ENCODE assay signal across 22 cellular contexts in genomic region chr7:151033864-151034249, GRCh38. TPM values are rescaled to one million over a fixed set of nuclear protein-coding genes. Genes with fewer than 3 reads are reported as not detected.
DNase-seq lines count a peak whose midpoint lies in the region; ATAC-seq, FAIRE-seq and TF ChIP-seq lines count a peak whose summit lies in the region.
"Had no signal": no experiment of that assay in that cellular context is flagged by ENCODE, and none has a peak within 500 bp of the region (broad histone marks: within the 10 kb centered on the region; RNA-seq: fewer than 3 reads in every experiment).

No MANE protein-coding gene starts in this region.

- TF ChIP-seq RAD21 in K562 (CRISPR knock-in tag; conservative IDR thresholded peaks at IDR 0.05 in 1 of 2, IDR thresholded peaks at IDR 0.05 in 1 of 2) (no peak), H1 (IDR thresholded peaks at IDR 0.05 in 1 of 2, conservative IDR thresholded peaks at IDR 0.05 in 1 of 2; ENCODE audit: low read depth in 2 of 2, low read length in 2 of 2) (no peak)

- CTCF ChIA-PET in K562 (lab: Yijun Ruan, JAX; ENCODE audit: low intra/inter-chr PET ratio) = interaction anchor here (1.1 kb wide), 1 partner anchor 77 kb away, joined by 3 read pairs; no protein-coding TSS in a partner anchor
- CTCF ChIA-PET in H1 (lab: Charles Lee; ENCODE audit: partially characterized antibody) = interaction anchor here (0.6 to 5.4 kb wide), 15 partner anchors 8 to 539 kb away, joined by 3 to 35 read pairs (median 4); partner anchors contain the start of genes ASIC3 and CDK5

- H4K8ac ChIP-seq in H1 (ENCODE audit: extremely low read depth, insufficient read depth, low read length) = peak overlapping the region; percentile 68; the same call in 1 of the 2 replicates

- H3K4ac ChIP-seq in H1 (replicated peaks; ENCODE audit: insufficient read length, low read depth, low read length) = no peak overlapping the region

- H2AK5ac ChIP-seq in H1 (ENCODE audit: low read depth, low read length) = no peak overlapping the region

- H3K27ac ChIP-seq in right atrium auricular region (no peak overlapping the region), K562 (ENCODE audit: extremely low read depth, low read depth, low read length) (no peak overlapping the region), H1 (ENCODE audit: low read depth, low read length) (no peak overlapping the region)
- H3K27ac ChIP-seq: 22Rv1, A549, C4-2B had no signal

- H2AFZ ChIP-seq in K562 (ENCODE audit: low read depth, low read length) (no peak overlapping the region), H1 (ENCODE audit: low read length) (no peak overlapping the region)

- FAIRE-seq in K562 (lab: Jason Lieb, UNC) = no peak
- no peak for FAIRE-seq in H1 (lab: Jason Lieb, UNC)
- FAIRE-seq: A549, D721Med, G401.6, GM12891, GM19239 had no signal

- H3K9ac ChIP-seq in K562 (ENCODE audit: insufficient read depth in 1 of 2, low read depth in 2 of 2, low read length in 2 of 2) = peak overlapping the region in 1 of 2 experiments; percentile 5; a peak in 2 of 4 replicates
- H3K9ac ChIP-seq in H1 (replicated peaks in 1 of 4; ENCODE audit: extremely low read depth in 1 of 4, low read depth in 3 of 4, low read length in 3 of 4) = no peak overlapping the region

- no peaks in the 10 kb centered on the region for H3K23me2 ChIP-seq in H1 (ENCODE audit: low read depth, low read length)

- H3K27me3 ChIP-seq in right atrium auricular region (no peaks in the 10 kb centered on the region), K562 (ENCODE audit: control insufficient read depth in 2 of 2, insufficient read depth in 2 of 2, low read length in 2 of 2) (no peaks in the 10 kb centered on the region), H1 (replicated peaks in 1 of 4; ENCODE audit: control insufficient read depth in 3 of 4, extremely low read depth in 1 of 4, insufficient read depth in 3 of 4, low read length in 3 of 4) (no peaks in the 10 kb centered on the region)
- H3K27me3 ChIP-seq: BLaER1 treated with 17β-estradiol and CSF1 and Interleukin-3, amounts not matched to agents 10 nM and 100 nM had no signal

- H4K5ac ChIP-seq in H1 (ENCODE audit: insufficient read length, low read depth, low read length) = no peak overlapping the region

- H3K36me3 ChIP-seq in right atrium auricular region (peaks cover 25% of the 10 kb centered on the region), K562 (ENCODE audit: control insufficient read depth, insufficient read depth, low read length) (peaks cover 76% of the 10 kb centered on the region; the same call in 2 of the 3 replicates), H1 (ENCODE audit: control insufficient read depth in 2 of 4, insufficient read depth in 4 of 4, low read length in 3 of 4) (peaks cover 0 to 2% (median 0%) of the 10 kb centered on the region in 4 experiments; a peak in 2 of 8 replicates)

- H3K4me2 ChIP-seq in K562 (ENCODE audit: insufficient read depth, low read length) = no peak overlapping the region
- no peak overlapping the region for H3K4me2 ChIP-seq in H1 (ENCODE audit: insufficient read depth in 1 of 2, low read depth in 2 of 2, low read length in 2 of 2)
- H3K4me2 ChIP-seq: A549 had no signal

- TF ChIP-seq CTCF in right atrium auricular region (IDR thresholded peaks at IDR 0.05) (no peak), K562 (IDR thresholded peaks at IDR 0.05 in 2 of 3, conservative IDR thresholded peaks at IDR 0.05 in 1 of 3; ENCODE audit: insufficient read depth in 2 of 3, low read depth in 1 of 3, low read length in 3 of 3) (no peak), H1 (IDR thresholded peaks at IDR 0.05; ENCODE audit: control extremely low read depth in 1 of 3, insufficient read depth in 1 of 3, low read depth in 1 of 3, low read length in 3 of 3) (no peak)

- H3K18ac ChIP-seq in H1 (ENCODE audit: extremely low read depth, low read length) = no peak overlapping the region

- H3K9me1 ChIP-seq in K562 (ENCODE audit: control insufficient read depth, insufficient read depth, low read length) = no peaks in the 10 kb centered on the region

- H3K79me1 ChIP-seq in H1 (ENCODE audit: low read depth, low read length) = no peaks in the 10 kb centered on the region; the same call in 1 of the 2 replicates

- 84% methylated on average over 5 of the region's 5 CpGs for WGBS in K562 (ENCODE audit: insufficient coverage, low coverage, missing lambda C conversion rate)
- WGBS in H1 (ENCODE audit: extremely low coverage in 1 of 2, insufficient coverage in 1 of 2, insufficient read length in 1 of 2, insufficient replicate concordance in 2 of 2, low coverage in 1 of 2, low lambda C conversion rate in 2 of 2, missing lambda C conversion rate in 1 of 2), 2 experiments = 85% methylated on average over 5 of the region's 5 CpGs; no CpG with 5 or more reads in 1 of the 2 experiments

- no peak overlapping the region for H3K4me3 ChIP-seq in right atrium auricular region
- no peak overlapping the region for H3K4me3 ChIP-seq in K562
- no peak overlapping the region for H3K4me3 ChIP-seq in H1 (ENCODE audit: extremely low read depth in 1 of 4, insufficient read depth in 2 of 4, low read depth in 3 of 4, low read length in 4 of 4)
- H3K4me3 ChIP-seq: A549; BLaER1 treated with 17β-estradiol and CSF1 and Interleukin-3, amounts not matched to agents 10 nM and 100 nM had no signal

- H3K4me1 ChIP-seq in right atrium auricular region (peaks cover 0 to 18% of the 10 kb centered on the region in 2 donors), K562 (replicated peaks in 1 of 2; ENCODE audit: control insufficient read depth in 2 of 2, insufficient read depth in 2 of 2, low read length in 2 of 2) (peaks cover 10 to 58% of the 10 kb centered on the region in 2 experiments), H1 (replicated peaks in 1 of 4; ENCODE audit: control insufficient read depth in 3 of 4, insufficient read depth in 4 of 4, low read length in 3 of 4) (no peaks in the 10 kb centered on the region)

- H2BK5ac ChIP-seq in H1 (ENCODE audit: low read depth, low read length) = no peak overlapping the region

- in situ Hi-C loops in K562 (cut with MboI) = no loop called here

- H3K9me3 ChIP-seq in right atrium auricular region (no peaks in the 10 kb centered on the region), K562 (replicated peaks; ENCODE audit: control insufficient read depth, insufficient read depth, low read depth, low read length) (no peaks in the 10 kb centered on the region), H1 (ENCODE audit: insufficient read depth in 2 of 2, low read depth in 1 of 2, low read length in 1 of 2) (no peaks in the 10 kb centered on the region)
- H3K9me3 ChIP-seq: A549; BLaER1 treated with 17β-estradiol and CSF1 and Interleukin-3, amounts not matched to agents 10 nM and 100 nM; Caco-2 had no signal

- no peak overlapping the region for H2BK120ac ChIP-seq in H1 (replicated peaks; ENCODE audit: low read depth, low read length)

- no TSS peak for BruUV-seq in K562 (replicated peaks; lab: Mats Ljungman, UMichigan)

- POLR2A ChIA-PET in K562 (lab: Yijun Ruan, JAX) = interaction anchor here (0.7 kb wide), 1 partner anchor 10 kb away, joined by 3 read pairs; no protein-coding TSS in a partner anchor
- POLR2A ChIA-PET in H1 (lab: Charles Lee; ENCODE audit: partially characterized antibody) = interaction anchor here (1.3 kb wide), 1 partner anchor 14 kb away, joined by 4 read pairs; the partner anchor contains the start of gene ASIC3

- H2BK20ac ChIP-seq in H1 (ENCODE audit: low read length) = no peak overlapping the region

- H2BK12ac ChIP-seq in H1 (ENCODE audit: low read depth, low read length) = no peak overlapping the region

- no peak overlapping the region for H3K14ac ChIP-seq in H1 (ENCODE audit: insufficient read length)

- no peak overlapping the region for H4K91ac ChIP-seq in H1 (replicated peaks; ENCODE audit: insufficient read length, low read length)

- H3K79me2 ChIP-seq in K562 (ENCODE audit: control insufficient read depth, insufficient read depth, low read length) (peaks cover 32% of the 10 kb centered on the region), H1 (ENCODE audit: control insufficient read depth in 1 of 2, insufficient read depth in 2 of 2, low read length in 2 of 2) (no peaks in the 10 kb centered on the region)

- no peaks in the 10 kb centered on the region for H4K20me1 ChIP-seq in K562 (replicated peaks; ENCODE audit: control insufficient read depth, insufficient read depth, low read length)
- H4K20me1 ChIP-seq in H1 (replicated peaks in 1 of 2; ENCODE audit: control insufficient read depth in 1 of 2, insufficient read depth in 2 of 2, low read length in 2 of 2) = peaks cover 0 to 4% of the 10 kb centered on the region in 2 experiments

- intact Hi-C loops in Right ventricle myocardium inferior (cut with DNase I) (no loop called here), K562 (cut with micrococcal nuclease) (no loop called here)

- no peak for TF ChIP-seq POLR2A in K562 (conservative IDR thresholded peaks at IDR 0.05)
- no peak for TF ChIP-seq POLR2A in H1 (IDR thresholded peaks at IDR 0.05; ENCODE audit: control extremely low read depth in 1 of 2, low read depth in 2 of 2, low read length in 2 of 2)

- no peak for ATAC-seq in Right ventricle myocardium inferior
- no peak for ATAC-seq in K562
- ATAC-seq in GM21447 (IDR thresholded peaks at IDR 0.05; ENCODE audit: unreplicated experiment) = no peak
- ATAC-seq: A549; CD8-positive, alpha-beta T cell had no signal

- DNase-seq in Right ventricle myocardium inferior (ENCODE audit: missing footprints) = peak; percentile 55
- DNase-seq in right atrium auricular region (ENCODE audit: low spot score) = no peak
- DNase-seq in K562 (ENCODE audit: extremely low read depth in 1 of 4, low spot score in 3 of 4) = no peak
- no peak for DNase-seq in H1 (ENCODE audit: low read depth in 1 of 2, low spot score in 2 of 2)
- no peak for DNase-seq in SHP77 treated with DMSO at 0.1 percent for 48 hours (lab: John Stamatoyannopoulos, UW)
- DNase-seq in activated effector memory CD4-positive, alpha-beta T cell treated with anti-CD3 and anti-CD28 coated beads, Interleukin-2, amount 50 U/mL, for 16 hours = no peak
- DNase-seq: Caco-2; Calu3; CD4-positive, alpha-beta T cell; CD8-positive, alpha-beta T cell; DMS79 treated with DMSO at 0.1 percent for 48 hours; GF-D8 had no signal

- TF ChIP-seq EP300 in K562 (IDR thresholded peaks at IDR 0.05; ENCODE audit: low read length) (no peak), H1 (IDR thresholded peaks at IDR 0.05; ENCODE audit: borderline replicate concordance in 1 of 2, low read depth in 2 of 2, low read length in 2 of 2) (no peak)

- no peak overlapping the region for H2BK15ac ChIP-seq in H1 (ENCODE audit: low read length)

- H3K23ac ChIP-seq in H1 (ENCODE audit: insufficient read length) = no peak overlapping the region

- no peak overlapping the region for H3K56ac ChIP-seq in H1 (replicated peaks; ENCODE audit: insufficient read length, low read depth, low read length)

RNA-seq across cellular contexts. Expression of gene ABCB8, which starts 5.6 kb away (rescaled TPM):
- 24.5 TPM for total RNA-seq in Right ventricle myocardium inferior
- total RNA-seq in right atrium auricular region = 10 to 100 TPM; 11.9 to 20.6 TPM
- 193 and 406 TPM in 2 replicates for total RNA-seq in K562 (2011; cell fraction: chromatin; rRNA removed; ENCODE audit: low replicate concordance)
- total RNA-seq in K562 (2011; cell fraction: nucleolus; rRNA removed) = 266 and 270 TPM in 2 replicates
- total RNA-seq in K562 (2011; cell fraction: nucleoplasm; rRNA removed) = 209 and 255 TPM in 2 replicates
- total RNA-seq in K562 (2014; rRNA removed) = 63.5 and 79.1 TPM in 2 replicates
- 16.9 and 21.9 TPM in 2 replicates for total RNA-seq in K562 (2014; rRNA removed; fragmentation: Illumina TruSeq; extraction: Trizol)
- total RNA-seq in K562 (2015; rRNA removed; fragmentation: Illumina TruSeq; extraction: Trizol) = 36.3 and 38.0 TPM in 2 replicates
- 106 and 109 TPM in 2 replicates for total RNA-seq in K562 (2021)
- 27.0 and 42.2 TPM in 2 replicates for polyA plus RNA-seq in K562 (2011; rRNA removed)
- 44.7 and 109 TPM in 2 replicates for polyA plus RNA-seq in K562 (2011; cell fraction: cytosol; rRNA removed)
- 87.0 and 201 TPM in 2 replicates for polyA plus RNA-seq in K562 (2011; cell fraction: nucleus; rRNA removed)
- 64.3 and 65.5 TPM in 2 replicates for polyA plus RNA-seq in K562 (2012)
- polyA plus RNA-seq in K562 (2014; fragmentation: Illumina TruSeq; extraction: Trizol) = 61.4 and 89.2 TPM in 2 replicates
- 1 to 10 TPM; 7.6 to 9.2 TPM for polyA plus RNA-seq in K562 (2014; fragmentation: Nextera tagmentation; extraction: Ambion mirVana)
- 73.6 and 81.3 TPM in 2 replicates for polyA plus RNA-seq in K562 (2014; rRNA removed)
- 23.8 and 38.7 TPM in 2 replicates for polyA minus RNA-seq in K562 (2011; rRNA and poly(A)+ RNA removed)
- 44.9 and 63.6 TPM in 2 replicates for polyA minus RNA-seq in K562 (2011; cell fraction: cytosol; rRNA and poly(A)+ RNA removed)
- polyA minus RNA-seq in K562 (2011; cell fraction: nucleus; rRNA and poly(A)+ RNA removed) = 54.3 and 64.6 TPM in 2 replicates
- 22.2 and 27.0 TPM in 2 replicates for total RNA-seq in H1 (2021; fragmentation: NEBNext Ultra II Directional; extraction: Animal tissue kit (Norgen Biotek cat#: 25700))
- polyA plus RNA-seq in H1 (2011; rRNA removed) = 17.7 and 26.0 TPM in 2 replicates
- polyA plus RNA-seq in H1 (2011; cell fraction: cytosol; rRNA removed) = 16.7 TPM
- 52.2 TPM for polyA plus RNA-seq in H1 (2011; cell fraction: nucleus; rRNA removed)
- polyA plus RNA-seq in H1 (2012, experiment 1 of 2) = 14.8 to 21.8 TPM (median 19.6 TPM) in 4 replicates
- 15.8 TPM for polyA plus RNA-seq in H1 (2012, experiment 2 of 2)
- 16.5 TPM for polyA plus RNA-seq in H1 (2013, experiment 1 of 2)
- polyA plus RNA-seq in H1 (2013, experiment 2 of 2) = 15.7 TPM
- polyA minus RNA-seq in H1 (2011; rRNA and poly(A)+ RNA removed) = 17.2 and 19.5 TPM in 2 replicates
- 12.2 TPM for polyA minus RNA-seq in H1 (2011; cell fraction: cytosol; rRNA and poly(A)+ RNA removed)
- polyA minus RNA-seq in H1 (2011; cell fraction: nucleus; rRNA and poly(A)+ RNA removed) = 28.9 TPM

RNA-seq across cellular contexts. Expression of gene ATG9B, which starts 9.6 kb away (rescaled TPM):
- total RNA-seq in Right ventricle myocardium inferior (not detected), right atrium auricular region (not detected), K562 (2014; rRNA removed) (2.0 and 2.1 TPM in 2 replicates), K562 (2014; rRNA removed; fragmentation: Illumina TruSeq; extraction: Trizol) (0.64 and 1.2 TPM in 2 replicates), K562 (2015; rRNA removed; fragmentation: Illumina TruSeq; extraction: Trizol) (0.29 and 0.90 TPM in 2 replicates), K562 (2021) (2.2 and 4.7 TPM in 2 replicates)
- total RNA-seq in K562 (2011; cell fraction: chromatin; rRNA removed; ENCODE audit: low replicate concordance) = 3.9 and 10.1 TPM in 2 replicates
- total RNA-seq in K562 (2011; cell fraction: nucleolus; rRNA removed) = 5.8 and 7.7 TPM in 2 replicates
- 4.8 and 12.4 TPM in 2 replicates for total RNA-seq in K562 (2011; cell fraction: nucleoplasm; rRNA removed)
- polyA plus RNA-seq in K562 (2011; rRNA removed) (1.3 and 1.7 TPM in 2 replicates), K562 (2014; fragmentation: Illumina TruSeq; extraction: Trizol) (0.92 and 1.4 TPM in 2 replicates), K562 (2014; fragmentation: Nextera tagmentation; extraction: Ambion mirVana) (1 to 10 TPM; 5.0 to 6.9 TPM), K562 (2014; rRNA removed) (2.7 and 8.0 TPM in 2 replicates), H1 (2011; rRNA removed) (1.4 and 2.7 TPM in 2 replicates)
- polyA plus RNA-seq in K562 (2011; cell fraction: cytosol; rRNA removed) = 1.2 and 1.7 TPM in 2 replicates
- 5.9 and 13.7 TPM in 2 replicates for polyA plus RNA-seq in K562 (2011; cell fraction: nucleus; rRNA removed)
- polyA plus RNA-seq in K562 (2012) = 6.6 and 7.2 TPM in 2 replicates
- polyA minus RNA-seq in K562 (2011; rRNA and poly(A)+ RNA removed) = 0.27 and 0.63 TPM in 2 replicates
- polyA minus RNA-seq in K562 (2011; cell fraction: cytosol; rRNA and poly(A)+ RNA removed) = not detected in 2 replicates
- 1.00 and 2.6 TPM in 2 replicates for polyA minus RNA-seq in K562 (2011; cell fraction: nucleus; rRNA and poly(A)+ RNA removed)
- total RNA-seq in H1 (2021; fragmentation: NEBNext Ultra II Directional; extraction: Animal tissue kit (Norgen Biotek cat#: 25700)) = 2.3 and 2.6 TPM in 2 replicates
- 2.7 TPM for polyA plus RNA-seq in H1 (2011; cell fraction: cytosol; rRNA removed)
- 6.4 TPM for polyA plus RNA-seq in H1 (2011; cell fraction: nucleus; rRNA removed)
- polyA plus RNA-seq in H1 (2012, experiment 1 of 2) = 2.7 to 4.3 TPM (median 3.1 TPM) in 4 replicates
- 0.79 TPM for polyA plus RNA-seq in H1 (2012, experiment 2 of 2)
- 1.7 TPM for polyA plus RNA-seq in H1 (2013, experiment 1 of 2)
- 1.8 TPM for polyA plus RNA-seq in H1 (2013, experiment 2 of 2)
- 0.19 and 0.51 TPM in 2 replicates for polyA minus RNA-seq in H1 (2011; rRNA and poly(A)+ RNA removed)
- polyA minus RNA-seq in H1 (2011; cell fraction: cytosol; rRNA and poly(A)+ RNA removed) = 0.88 TPM
- 0.60 TPM for polyA minus RNA-seq in H1 (2011; cell fraction: nucleus; rRNA and poly(A)+ RNA removed)
- total RNA-seq: A172 had no signal

RNA-seq across cellular contexts. Expression of gene ASIC3, which starts 14.5 kb away (rescaled TPM):
- total RNA-seq in Right ventricle myocardium inferior (5.5 TPM), right atrium auricular region (1 to 10 TPM; 1.1 to 1.2 TPM), K562 (2014; rRNA removed) (0.32 and 1.5 TPM in 2 replicates), K562 (2014; rRNA removed; fragmentation: Illumina TruSeq; extraction: Trizol) (0.32 and 0.40 TPM in 2 replicates), K562 (2015; rRNA removed; fragmentation: Illumina TruSeq; extraction: Trizol) (0.87 and 0.98 TPM in 2 replicates), K562 (2021) (2.9 and 3.2 TPM in 2 replicates)
- 11.1 and 29.9 TPM in 2 replicates for total RNA-seq in K562 (2011; cell fraction: chromatin; rRNA removed; ENCODE audit: low replicate concordance)
- 11.7 and 12.1 TPM in 2 replicates for total RNA-seq in K562 (2011; cell fraction: nucleolus; rRNA removed)
- total RNA-seq in K562 (2011; cell fraction: nucleoplasm; rRNA removed) = 11.4 and 19.2 TPM in 2 replicates
- polyA plus RNA-seq in K562 (2011; rRNA removed) (1.3 and 2.7 TPM in 2 replicates), K562 (2014; fragmentation: Illumina TruSeq; extraction: Trizol) (2.4 and 2.7 TPM in 2 replicates), K562 (2014; fragmentation: Nextera tagmentation; extraction: Ambion mirVana) (under 1 TPM; 0.11 to 0.44 TPM), K562 (2014; rRNA removed) (3.3 and 5.0 TPM in 2 replicates), H1 (2011; rRNA removed) (1.6 and 4.3 TPM in 2 replicates)
- 2.1 and 3.3 TPM in 2 replicates for polyA plus RNA-seq in K562 (2011; cell fraction: cytosol; rRNA removed)
- polyA plus RNA-seq in K562 (2011; cell fraction: nucleus; rRNA removed) = 18.1 and 42.9 TPM in 2 replicates
- 5.5 and 18.9 TPM in 2 replicates for polyA plus RNA-seq in K562 (2012)
- not detected in 2 replicates for polyA minus RNA-seq in K562 (2011; rRNA and poly(A)+ RNA removed)
- polyA minus RNA-seq in K562 (2011; cell fraction: cytosol; rRNA and poly(A)+ RNA removed) = 0.64 and 1.5 TPM in 2 replicates
- polyA minus RNA-seq in K562 (2011; cell fraction: nucleus; rRNA and poly(A)+ RNA removed) = 2.7 and 3.0 TPM in 2 replicates
- total RNA-seq in H1 (2021; fragmentation: NEBNext Ultra II Directional; extraction: Animal tissue kit (Norgen Biotek cat#: 25700)) = 1.4 and 1.9 TPM in 2 replicates
- polyA plus RNA-seq in H1 (2011; cell fraction: cytosol; rRNA removed) = 2.6 TPM
- 17.4 TPM for polyA plus RNA-seq in H1 (2011; cell fraction: nucleus; rRNA removed)
- 3.1 to 5.6 TPM (median 4.2 TPM) in 4 replicates for polyA plus RNA-seq in H1 (2012, experiment 1 of 2)
- 2.4 TPM for polyA plus RNA-seq in H1 (2012, experiment 2 of 2)
- 0.87 TPM for polyA plus RNA-seq in H1 (2013, experiment 1 of 2)
- polyA plus RNA-seq in H1 (2013, experiment 2 of 2) = 0.74 TPM
- 0.27 and 0.88 TPM in 2 replicates for polyA minus RNA-seq in H1 (2011; rRNA and poly(A)+ RNA removed)
- polyA minus RNA-seq in H1 (2011; cell fraction: cytosol; rRNA and poly(A)+ RNA removed) = 0.73 TPM
- polyA minus RNA-seq in H1 (2011; cell fraction: nucleus; rRNA and poly(A)+ RNA removed) = 2.1 TPM

RNA-seq across cellular contexts. Expression of gene CDK5, which starts 23.8 kb away (rescaled TPM):
- total RNA-seq in Right ventricle myocardium inferior (6.7 TPM), right atrium auricular region (1 to 10 TPM; 4.4 to 4.9 TPM), K562 (2014; rRNA removed) (38.0 and 53.5 TPM in 2 replicates), K562 (2014; rRNA removed; fragmentation: Illumina TruSeq; extraction: Trizol) (11.8 and 20.3 TPM in 2 replicates), K562 (2015; rRNA removed; fragmentation: Illumina TruSeq; extraction: Trizol) (32.2 and 35.8 TPM in 2 replicates), K562 (2021) (25.0 and 25.3 TPM in 2 replicates)
- 19.7 and 25.7 TPM in 2 replicates for total RNA-seq in K562 (2011; cell fraction: chromatin; rRNA removed; ENCODE audit: low replicate concordance)
- total RNA-seq in K562 (2011; cell fraction: nucleolus; rRNA removed) = 30.0 and 32.9 TPM in 2 replicates
- total RNA-seq in K562 (2011; cell fraction: nucleoplasm; rRNA removed) = 23.7 and 24.5 TPM in 2 replicates
- polyA plus RNA-seq in K562 (2011; rRNA removed) (27.5 and 28.6 TPM in 2 replicates), K562 (2014; fragmentation: Illumina TruSeq; extraction: Trizol) (29.0 and 34.3 TPM in 2 replicates), K562 (2014; fragmentation: Nextera tagmentation; extraction: Ambion mirVana) (10 to 100 TPM in 1 of 2 experiments, 1 to 10 TPM in 1; 3.2 to 18.1 TPM), K562 (2014; rRNA removed) (25.6 and 28.4 TPM in 2 replicates), H1 (2011; rRNA removed) (37.2 and 47.8 TPM in 2 replicates)
- polyA plus RNA-seq in K562 (2011; cell fraction: cytosol; rRNA removed) = 47.3 and 82.3 TPM in 2 replicates
- 35.2 and 43.5 TPM in 2 replicates for polyA plus RNA-seq in K562 (2011; cell fraction: nucleus; rRNA removed)
- polyA plus RNA-seq in K562 (2012) = 36.0 and 38.1 TPM in 2 replicates
- polyA minus RNA-seq in K562 (2011; rRNA and poly(A)+ RNA removed) = 25.6 and 37.1 TPM in 2 replicates
- 13.6 and 28.1 TPM in 2 replicates for polyA minus RNA-seq in K562 (2011; cell fraction: cytosol; rRNA and poly(A)+ RNA removed)
- 15.5 and 21.0 TPM in 2 replicates for polyA minus RNA-seq in K562 (2011; cell fraction: nucleus; rRNA and poly(A)+ RNA removed)
- 22.7 and 22.8 TPM in 2 replicates for total RNA-seq in H1 (2021; fragmentation: NEBNext Ultra II Directional; extraction: Animal tissue kit (Norgen Biotek cat#: 25700))
- polyA plus RNA-seq in H1 (2011; cell fraction: cytosol; rRNA removed) = 30.4 TPM
- polyA plus RNA-seq in H1 (2011; cell fraction: nucleus; rRNA removed) = 29.0 TPM
- 23.4 to 31.3 TPM (median 27.8 TPM) in 4 replicates for polyA plus RNA-seq in H1 (2012, experiment 1 of 2)
- 24.6 TPM for polyA plus RNA-seq in H1 (2012, experiment 2 of 2)
- 20.9 TPM for polyA plus RNA-seq in H1 (2013, experiment 1 of 2)
- polyA plus RNA-seq in H1 (2013, experiment 2 of 2) = 19.9 TPM
- 20.8 and 22.0 TPM in 2 replicates for polyA minus RNA-seq in H1 (2011; rRNA and poly(A)+ RNA removed)
- 8.8 TPM for polyA minus RNA-seq in H1 (2011; cell fraction: cytosol; rRNA and poly(A)+ RNA removed)
- 14.2 TPM for polyA minus RNA-seq in H1 (2011; cell fraction: nucleus; rRNA and poly(A)+ RNA removed)

RNA-seq across cellular contexts. Expression of gene SLC4A2, which starts 25.5 kb away (rescaled TPM):
- 61.2 TPM for total RNA-seq in Right ventricle myocardium inferior
- 100 to 1,000 TPM in 1 of 2 donors, 10 to 100 TPM in 1; 55.3 to 114 TPM for total RNA-seq in right atrium auricular region
- total RNA-seq in K562 (2011; cell fraction: chromatin; rRNA removed; ENCODE audit: low replicate concordance) = 230 and 845 TPM in 2 replicates
- 746 and 756 TPM in 2 replicates for total RNA-seq in K562 (2011; cell fraction: nucleolus; rRNA removed)
- 367 and 388 TPM in 2 replicates for total RNA-seq in K562 (2011; cell fraction: nucleoplasm; rRNA removed)
- total RNA-seq in K562 (2014; rRNA removed) = 360 and 417 TPM in 2 replicates
- 32.6 and 55.0 TPM in 2 replicates for total RNA-seq in K562 (2014; rRNA removed; fragmentation: Illumina TruSeq; extraction: Trizol)
- 130 and 132 TPM in 2 replicates for total RNA-seq in K562 (2015; rRNA removed; fragmentation: Illumina TruSeq; extraction: Trizol)
- total RNA-seq in K562 (2021) = 363 and 375 TPM in 2 replicates
- polyA plus RNA-seq in K562 (2011; rRNA removed) = 69.2 and 85.2 TPM in 2 replicates
- polyA plus RNA-seq in K562 (2011; cell fraction: cytosol; rRNA removed) = 68.0 and 147 TPM in 2 replicates
- polyA plus RNA-seq in K562 (2011; cell fraction: nucleus; rRNA removed) = 438 and 829 TPM in 2 replicates
- polyA plus RNA-seq in K562 (2012) = 243 and 347 TPM in 2 replicates
- polyA plus RNA-seq in K562 (2014; fragmentation: Illumina TruSeq; extraction: Trizol) = 166 and 212 TPM in 2 replicates
- 10 to 100 TPM; 11.4 to 28.8 TPM for polyA plus RNA-seq in K562 (2014; fragmentation: Nextera tagmentation; extraction: Ambion mirVana)
- 306 and 316 TPM in 2 replicates for polyA plus RNA-seq in K562 (2014; rRNA removed)
- 29.9 and 60.1 TPM in 2 replicates for polyA minus RNA-seq in K562 (2011; rRNA and poly(A)+ RNA removed)
- 79.9 and 106 TPM in 2 replicates for polyA minus RNA-seq in K562 (2011; cell fraction: cytosol; rRNA and poly(A)+ RNA removed)
- 138 and 143 TPM in 2 replicates for polyA minus RNA-seq in K562 (2011; cell fraction: nucleus; rRNA and poly(A)+ RNA removed)
- total RNA-seq in H1 (2021; fragmentation: NEBNext Ultra II Directional; extraction: Animal tissue kit (Norgen Biotek cat#: 25700)) = 147 and 148 TPM in 2 replicates
- polyA plus RNA-seq in H1 (2011; rRNA removed) = 72.6 and 105 TPM in 2 replicates
- polyA plus RNA-seq in H1 (2011; cell fraction: cytosol; rRNA removed) = 64.0 TPM
- polyA plus RNA-seq in H1 (2011; cell fraction: nucleus; rRNA removed) = 293 TPM
- 60.3 to 144 TPM (median 135 TPM) in 4 replicates for polyA plus RNA-seq in H1 (2012, experiment 1 of 2)
- 178 TPM for polyA plus RNA-seq in H1 (2012, experiment 2 of 2)
- 120 TPM for polyA plus RNA-seq in H1 (2013, experiment 1 of 2)
- 123 TPM for polyA plus RNA-seq in H1 (2013, experiment 2 of 2)
- 42.9 and 53.5 TPM in 2 replicates for polyA minus RNA-seq in H1 (2011; rRNA and poly(A)+ RNA removed)
- polyA minus RNA-seq in H1 (2011; cell fraction: cytosol; rRNA and poly(A)+ RNA removed) = 63.4 TPM
- 68.4 TPM for polyA minus RNA-seq in H1 (2011; cell fraction: nucleus; rRNA and poly(A)+ RNA removed)
